7 cellular contexts compared by ENCODE assay signal in genomic region chr2:91443730-91444115, GRCh38.
A peak's percentile ranks its signal among the peaks of the same experiment; 100 is the strongest.
DNase-seq lines count a peak whose midpoint lies in the region; ATAC-seq and TF ChIP-seq lines count a peak whose summit lies in the region.
"Not testable (repeated sequence)": the region's sequence is repeated elsewhere in the genome, so short reads cannot be mapped to it uniquely, and the experiment has no call there.

No MANE protein-coding gene starts in this region.

- not testable (repeated sequence) for H4K91ac ChIP-seq in H9 (ENCODE audit: insufficient read length, low read depth, low read length)

- H3K79me1 ChIP-seq in H9 (ENCODE audit: insufficient read depth, low read depth, low read length, poor library complexity, severe bottlenecking): not testable (repeated sequence)

- ATAC-seq in T-helper 17 cell; memory B cell (ENCODE audit: low read depth): not testable (repeated sequence)

- H3K27ac Mint-ChIP-seq in H9; T-helper 17 cell; chondrocyte (ENCODE audit: unreplicated experiment); glutamatergic neuron (ENCODE audit: unreplicated experiment); memory B cell: not testable (repeated sequence)

- not testable (repeated sequence) for H3K23me2 ChIP-seq in H9 (ENCODE audit: insufficient read length, low read depth, low read length, poor library complexity, severe bottlenecking)

- H2BK12ac ChIP-seq in H9 (ENCODE audit: insufficient read length, low read depth, low read length): not testable (repeated sequence)

- not testable (repeated sequence) for H3K4ac ChIP-seq in H9 (ENCODE audit: low read depth, low read length)

- peaks cover 6 to 11% (median 8%) of the 10 kb centered on the region in 3 experiments for H3K36me3 Mint-ChIP-seq in H9 (ENCODE audit: insufficient read depth in 1 of 3, low read depth in 3 of 3)
- H3K36me3 Mint-ChIP-seq in T-helper 17 cell (ENCODE audit: low read depth); chondrocyte (ENCODE audit: low read depth); glutamatergic neuron (ENCODE audit: unreplicated experiment); memory B cell: not testable (repeated sequence)

- not testable (repeated sequence) for H3K27me3 Mint-ChIP-seq in H9 (ENCODE audit: low read depth); T-helper 17 cell; chondrocyte (ENCODE audit: low read depth); glutamatergic neuron (ENCODE audit: unreplicated experiment)
- peaks cover 12% of the 10 kb centered on the region for H3K27me3 Mint-ChIP-seq in memory B cell

- H3K56ac ChIP-seq in H9 (ENCODE audit: insufficient read length, low read depth, low read length): not testable (repeated sequence)

- not testable (repeated sequence) for H3K4me3 Mint-ChIP-seq in H9; chondrocyte (ENCODE audit: unreplicated experiment); glutamatergic neuron (ENCODE audit: unreplicated experiment)
- H3K4me3 Mint-ChIP-seq in T-helper 17 cell (peak overlapping the region; percentile 9), memory B cell (peak overlapping the region; percentile 21)

- DNase-seq in H9 (peak; percentile 15), chondrocyte (ENCODE audit: low spot score) (peak; percentile 86), glutamatergic neuron (peak; percentile 17), islet precursor cell (peak; percentile 37), retina (peak; percentile 12)
- not testable (repeated sequence) for DNase-seq in T-helper 17 cell; memory B cell (ENCODE audit: low spot score in 2 of 2)

- H4K20me1 ChIP-seq in H9 (ENCODE audit: control insufficient read depth, insufficient read depth, insufficient read length): not testable (repeated sequence)

- H2BK5ac ChIP-seq in H9 (ENCODE audit: insufficient read length, low read length): not testable (repeated sequence)

- H3T11ph ChIP-seq in H9 (ENCODE audit: low read length): not testable (repeated sequence)

- not testable (repeated sequence) for H3K23ac ChIP-seq in H9 (ENCODE audit: insufficient read length, low read depth, low read length)

- H3K4me1 Mint-ChIP-seq in H9; T-helper 17 cell; chondrocyte (ENCODE audit: low read depth); glutamatergic neuron (ENCODE audit: low read depth, unreplicated experiment); memory B cell: not testable (repeated sequence)

- not testable (repeated sequence) for H3K27me3 ChIP-seq in H9 (ENCODE audit: insufficient read depth, low read length)

- not testable (repeated sequence) for H3K79me2 ChIP-seq in H9 (ENCODE audit: insufficient read depth, low read length)

- H2BK15ac ChIP-seq in H9 (ENCODE audit: low read depth, low read length): not testable (repeated sequence)

- not testable (repeated sequence) for H2BK20ac ChIP-seq in H9 (ENCODE audit: low read depth, low read length, poor library complexity, severe bottlenecking)

- whole genome bisulfite sequencing in H9 (ENCODE audit: extremely low coverage, insufficient read length, low lambda C conversion rate): no CpG with 5 or more reads among the region's 11 CpGs

- not testable (repeated sequence) for H2AFZ ChIP-seq in H9 (ENCODE audit: low read length)

- not testable (repeated sequence) for H3K4me1 ChIP-seq in H9 (ENCODE audit: insufficient read depth, low read length)

- H3K9me3 ChIP-seq in H9 (ENCODE audit: control insufficient read depth, low read depth, low read length); T-helper 17 cell (ENCODE audit: control insufficient read depth, low read length, poor library complexity, severe bottlenecking): not testable (repeated sequence)

- not testable (repeated sequence) for H3K14ac ChIP-seq in H9 (ENCODE audit: insufficient read depth, low read length)

- H2AK5ac ChIP-seq in H9 (ENCODE audit: insufficient read length, low read length): not testable (repeated sequence)

- H4K8ac ChIP-seq in H9 (replicated peaks; ENCODE audit: insufficient read length, low read depth, low read length): not testable (repeated sequence)

- H3K27ac ChIP-seq in H9 (ENCODE audit: insufficient read length, low read depth, low read length): not testable (repeated sequence)

- H3K9me3 Mint-ChIP-seq in H9: peaks cover 36 to 46% of the 10 kb centered on the region in 2 experiments
- H3K9me3 Mint-ChIP-seq in chondrocyte (ENCODE audit: low read depth): peaks cover 12% of the 10 kb centered on the region
- H3K9me3 Mint-ChIP-seq in glutamatergic neuron (ENCODE audit: unreplicated experiment); memory B cell: not testable (repeated sequence)

- TF ChIP-seq CTCF in H9 (conservative IDR thresholded peaks at IDR 0.05); chondrocyte (IDR thresholded peaks at IDR 0.05); glutamatergic neuron (IDR thresholded peaks at IDR 0.05; ENCODE audit: partially characterized antibody, unreplicated experiment): not testable (repeated sequence)

- H3K18ac ChIP-seq in H9 (ENCODE audit: insufficient read length, low read depth, low read length): not testable (repeated sequence)

- H4K5ac ChIP-seq in H9 (ENCODE audit: insufficient read length, low read depth, low read length): not testable (repeated sequence)

- H3K4me2 ChIP-seq in H9 (ENCODE audit: insufficient read depth, insufficient read length, low read length): not testable (repeated sequence)

- not testable (repeated sequence) for H3K9ac ChIP-seq in H9 (ENCODE audit: extremely low read depth, insufficient read length, low read length)

- H2BK120ac ChIP-seq in H9 (ENCODE audit: low read depth, low read length, poor library complexity, severe bottlenecking): not testable (repeated sequence)
